In genomic region chr2:137910641-137911040, GRCh38 we compare ENCODE assay signal across 8 cellular contexts. TPM values are rescaled to one million over a fixed set of nuclear protein-coding genes. Genes with fewer than 3 reads are reported as not detected.
DNase-seq lines count a peak whose midpoint lies in the region; ATAC-seq, FAIRE-seq and TF ChIP-seq lines count a peak whose summit lies in the region.

No MANE protein-coding gene starts in this region.

- TF ChIP-seq EP300 in neural cell (conservative IDR thresholded peaks at IDR 0.05; ENCODE audit: poor library complexity, severe bottlenecking) = no peak

- peak; percentile 66 for TF ChIP-seq CTCF in D721Med (IDR thresholded peaks at IDR 0.05; ENCODE audit: insufficient read depth, missing control alignments)
- peak; percentile 78 for TF ChIP-seq CTCF in neural cell (IDR thresholded peaks at IDR 0.05; ENCODE audit: poor library complexity, severe bottlenecking)

- no peak overlapping the region for H3K27ac ChIP-seq in neural cell (ENCODE audit: low read length)

- no peaks in the 10 kb centered on the region for H3F3A ChIP-seq in neural cell (ENCODE audit: insufficient read depth, low read length, poor library complexity, severe bottlenecking)

- no peak for ATAC-seq in HG03439 (IDR thresholded peaks at IDR 0.05; ENCODE audit: unreplicated experiment)
- ATAC-seq in GM18498 (IDR thresholded peaks at IDR 0.05; ENCODE audit: unreplicated experiment) = no peak
- no peak for ATAC-seq in HG03521 (IDR thresholded peaks at IDR 0.05; ENCODE audit: unreplicated experiment)

- TF ChIP-seq RAD21 in neural cell (conservative IDR thresholded peaks at IDR 0.05) = peak; percentile 83

- no peaks in the 10 kb centered on the region for H3K36me3 ChIP-seq in neural cell (ENCODE audit: insufficient read depth, low read length)

- no peak overlapping the region for H2AFZ ChIP-seq in neural cell (ENCODE audit: low read depth, low read length)

- H3K27me3 ChIP-seq in neural cell (ENCODE audit: insufficient read depth, low read depth, low read length) = no peaks in the 10 kb centered on the region

- H3K9me2 ChIP-seq in neural cell (ENCODE audit: insufficient read depth, low read length) = no peaks in the 10 kb centered on the region

- no peak for DNase-seq in D721Med (ENCODE audit: insufficient read length, low spot score)
- DNase-seq in LoVo (ENCODE audit: low spot score) = peak; percentile 37
- DNase-seq in cerebellar cortex (ENCODE audit: low spot score) = peak; percentile 16
- no peak for DNase-seq in activated CD8-positive, alpha-beta memory T cell treated with anti-CD3 and anti-CD28 coated beads, Interleukin-2, amount 50 U/mL, for 4 hours

- H4K20me1 ChIP-seq in neural cell (ENCODE audit: insufficient read depth) = no peaks in the 10 kb centered on the region

- FAIRE-seq in D721Med (lab: Jason Lieb, UNC) = peak; percentile 48

- no peaks in the 10 kb centered on the region for H3K9me3 ChIP-seq in neural cell (ENCODE audit: low read length)

- H3K4me3 ChIP-seq in neural cell (ENCODE audit: low read length) = no peak overlapping the region

- no peaks in the 10 kb centered on the region for H3K79me2 ChIP-seq in neural cell (replicated peaks; ENCODE audit: insufficient read depth, low read length)

- no peak overlapping the region for H3K4me2 ChIP-seq in neural cell (ENCODE audit: low read length)

- no peak overlapping the region for H3K9ac ChIP-seq in neural cell (ENCODE audit: low read length)

TF ChIP-seq in neural cell, 6 proteins besides CTCF, POLR2A, EP300 and RAD21:
- TF ChIP-seq SMC3 (conservative IDR thresholded peaks at IDR 0.05; ENCODE audit: poor library complexity) (peak; percentile 90), REST (IDR thresholded peaks at IDR 0.05; ENCODE audit: borderline replicate concordance) (no peak), TAF1 (IDR thresholded peaks at IDR 0.05; ENCODE audit: low read depth) (no peak), MXI1 (conservative IDR thresholded peaks at IDR 0.05; ENCODE audit: poor library complexity, severe bottlenecking) (no peak), POLR2AphosphoS5 (IDR thresholded peaks at IDR 0.05) (no peak), EZH2 (IDR thresholded peaks at IDR 0.05; ENCODE audit: borderline replicate concordance, insufficient read depth, low read length, poor library complexity, severe bottlenecking) (no peak)

RNA-seq across cellular contexts. Expression of gene HNMT, which starts 53.6 kb away (rescaled TPM):
- polyA plus RNA-seq in neural cell = 0.40 TPM in 1 of 2 replicates, not detected in the other
- polyA minus RNA-seq in neural cell = 1.2 and 1.3 TPM in 2 replicates

Comparison
In these comparisons a context has a peak if more than half of its experiments do, and no peak if none do; other contexts are left out.
1. DNase-seq: peak in LoVo (single experiment) and cerebellar cortex (single experiment); none in D721Med (single experiment) and activated CD8-positive, alpha-beta memory T cell treated with anti-CD3 and anti-CD28 coated beads, Interleukin-2, amount 50 U/mL, for 4 hours (single experiment).